1 cellular context compared by ENCODE assay signal in genomic region chr1:156033011-156033410, GRCh38.
TF ChIP-seq lines count a peak whose summit lies in the region.

No MANE protein-coding gene starts in this region.

TF ChIP-seq in endothelial cell of umbilical vein, 7 proteins besides CTCF, POLR2A, EP300 and RAD21:
- TF ChIP-seq MYC (IDR thresholded peaks at IDR 0.05; ENCODE audit: low read depth, low read length) (no peak), FOS (IDR thresholded peaks at IDR 0.05; ENCODE audit: borderline replicate concordance, insufficient read depth, low read length) (no peak), MAX (IDR thresholded peaks at IDR 0.05; ENCODE audit: insufficient read depth, insufficient read length) (no peak), GATA2 (IDR thresholded peaks at IDR 0.05; ENCODE audit: insufficient read depth, insufficient read length, low read depth, low read length) (no peak), EZH2 (IDR thresholded peaks at IDR 0.05; ENCODE audit: borderline replicate concordance, low read depth, low read length, severe bottlenecking) (no peak)
